In the genomic region with DNA sequence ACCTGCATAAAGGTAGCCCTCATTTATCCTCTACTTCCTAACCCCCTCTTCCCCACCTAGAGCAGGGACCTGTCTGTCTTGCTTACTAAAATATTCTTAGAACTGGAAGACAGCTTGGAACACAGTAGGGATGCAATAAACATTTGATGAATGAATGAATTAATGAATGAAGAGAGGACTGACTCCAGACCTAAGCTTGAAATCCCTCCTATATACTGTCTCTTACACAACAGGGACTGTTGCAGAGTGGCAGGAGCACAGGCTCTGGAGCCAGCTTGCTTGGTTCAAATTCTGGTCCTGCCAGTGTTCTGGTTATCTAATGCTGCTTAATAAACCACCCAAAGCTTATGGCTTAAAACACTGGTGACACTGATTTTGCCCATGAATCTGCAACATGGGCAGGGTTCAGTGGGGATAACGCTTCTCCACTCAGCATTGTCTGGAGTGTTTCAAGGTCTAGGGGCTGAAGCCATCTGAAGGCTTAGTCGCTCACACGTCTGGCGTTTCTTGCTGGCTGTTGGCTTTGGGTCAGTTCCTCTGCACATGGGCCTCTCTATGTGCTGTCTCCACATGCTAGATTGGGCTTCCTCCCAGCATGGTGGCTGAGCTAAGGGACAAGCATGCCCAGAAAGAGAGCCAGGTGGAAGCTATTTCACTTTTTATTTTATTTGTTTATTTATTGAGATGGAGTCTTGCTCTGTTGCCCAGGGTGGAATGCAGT, we compare ENCODE assay signal across 7 cellular contexts. TPM values are rescaled to one million over a fixed set of nuclear protein-coding genes. Genes with fewer than 3 reads are reported as not detected.
"Had no signal": no experiment of that assay in that cellular context is flagged by ENCODE, and none has a peak within 500 bp of the region (broad histone marks: within the 10 kb centered on the region; RNA-seq: fewer than 3 reads in every experiment).

No MANE protein-coding gene starts in this region.

- H3K9me3 Mint-ChIP-seq: GM23338, H9, HFFc6 had no signal

- H3K4me3 Mint-ChIP-seq: GM23338, H9, HFFc6 had no signal

- DNase-seq: H9, HCEC 1CT, HFFc6, IMR-90, KG1 had no signal

- H3K27ac Mint-ChIP-seq: GM23338, H9, HFFc6 had no signal

- H3K4me3 ChIP-seq: GM23338, K562 had no signal

RNA-seq across cellular contexts. Expression of a gene that starts 34.0 kb away (rescaled TPM):
- total RNA-seq: HFFc6, IMR-90, K562 had no signal
- polyA plus RNA-seq: IMR-90, K562 had no signal
